14 cellular contexts compared by ENCODE assay signal in genomic region chr10:110525349-110526260, GRCh38. TPM values are rescaled to one million over a fixed set of nuclear protein-coding genes. Genes with fewer than 3 reads are reported as not detected.
DNase-seq lines count a peak whose midpoint lies in the region; ATAC-seq lines count a peak whose summit lies in the region.
"Had no signal": no experiment of that assay in that cellular context is flagged by ENCODE, and none has a peak within 500 bp of the region (broad histone marks: within the 10 kb centered on the region; RNA-seq: fewer than 3 reads in every experiment).

No MANE protein-coding gene starts in this region.

- H3K27ac ChIP-seq in CD4-positive, CD25-positive, alpha-beta regulatory T cell (ENCODE audit: insufficient read depth, low read length, poor library complexity, severe bottlenecking): no peak overlapping the region
- H3K27ac ChIP-seq: Peyer's patch, vagina, WERI-Rb-1 had no signal

- peaks cover 27% of the 10 kb centered on the region for H3K4me1 ChIP-seq in CD4-positive, CD25-positive, alpha-beta regulatory T cell (ENCODE audit: control insufficient read depth, insufficient read depth, low read length, poor library complexity, severe bottlenecking)

- intact Hi-C loops in posterior vena cava (cut with DNase I): no loop called here

- no peak for ATAC-seq in CD4-positive, CD25-positive, alpha-beta regulatory T cell (ENCODE audit: low read depth in 2 of 2)
- peak; percentile 31 for ATAC-seq in activated T-helper 17 cell treated with anti-CD3 and anti-CD28 coated beads, Interleukin-2, amount 50 U/mL, for 72 hours (replicated peaks)
- ATAC-seq in HG03439 (IDR thresholded peaks at IDR 0.05; ENCODE audit: unreplicated experiment) (no peak), HG02840 (IDR thresholded peaks at IDR 0.05; ENCODE audit: low FRiP score, unreplicated experiment) (no peak)

- no peaks in the 10 kb centered on the region for H3K9me3 Mint-ChIP-seq in CD4-positive, CD25-positive, alpha-beta regulatory T cell
- H3K9me3 Mint-ChIP-seq in activated T-helper 17 cell treated with anti-CD3 and anti-CD28 coated beads, Interleukin-2, amount 50 U/mL, for 72 hours: no peaks in the 10 kb centered on the region

- H3K4me1 Mint-ChIP-seq in CD4-positive, CD25-positive, alpha-beta regulatory T cell: peaks cover 18 to 32% (median 21%) of the 10 kb centered on the region in 4 donors
- peaks cover 49% of the 10 kb centered on the region for H3K4me1 Mint-ChIP-seq in activated T-helper 17 cell treated with anti-CD3 and anti-CD28 coated beads, Interleukin-2, amount 50 U/mL, for 72 hours

- H3K36me3 Mint-ChIP-seq in CD4-positive, CD25-positive, alpha-beta regulatory T cell: no peaks in the 10 kb centered on the region
- peaks cover 28% of the 10 kb centered on the region for H3K36me3 Mint-ChIP-seq in activated T-helper 17 cell treated with anti-CD3 and anti-CD28 coated beads, Interleukin-2, amount 50 U/mL, for 72 hours (ENCODE audit: low read depth)

- H3K27me3 ChIP-seq in CD4-positive, CD25-positive, alpha-beta regulatory T cell (ENCODE audit: control insufficient read depth, insufficient read depth, low read length): no peaks in the 10 kb centered on the region
- H3K27me3 ChIP-seq: Peyer's patch, vagina had no signal

- DNase-seq in CD4-positive, CD25-positive, alpha-beta regulatory T cell: no peak
- peak; percentile 90 for DNase-seq in HT1080 (ENCODE audit: low read depth)
- peak; percentile 62 to 82 for DNase-seq in lung microvascular endothelial cell (ENCODE audit: low read depth in 2 of 2)
- no peak for DNase-seq in posterior vena cava (ENCODE audit: low spot score)
- DNase-seq: activated gamma-delta T cell treated with Interleukin-2 at 50 U/mL for 16 hours, DND-41, NCI-H2081 treated with DMSO at 0.1 percent for 48 hours, Peyer's patch, retina, WERI-Rb-1 had no signal

- peak overlapping the region in 2 of 3 donors; percentile 17 to 20 for H3K27ac Mint-ChIP-seq in CD4-positive, CD25-positive, alpha-beta regulatory T cell
- peak overlapping the region; percentile 27 for H3K27ac Mint-ChIP-seq in activated T-helper 17 cell treated with anti-CD3 and anti-CD28 coated beads, Interleukin-2, amount 50 U/mL, for 72 hours

- no peaks in the 10 kb centered on the region for H3K9me3 ChIP-seq in CD4-positive, CD25-positive, alpha-beta regulatory T cell (ENCODE audit: control insufficient read depth in 2 of 2, low read length in 2 of 2)
- H3K9me3 ChIP-seq: Peyer's patch, vagina had no signal

- H3K4me3 Mint-ChIP-seq in CD4-positive, CD25-positive, alpha-beta regulatory T cell: no peak overlapping the region
- H3K4me3 Mint-ChIP-seq in activated T-helper 17 cell treated with anti-CD3 and anti-CD28 coated beads, Interleukin-2, amount 50 U/mL, for 72 hours: peak overlapping the region; percentile 16

- no peaks in the 10 kb centered on the region for H3K36me3 ChIP-seq in CD4-positive, CD25-positive, alpha-beta regulatory T cell (ENCODE audit: control insufficient read depth, insufficient read depth, low read length)
- H3K36me3 ChIP-seq: Peyer's patch, vagina, WERI-Rb-1 had no signal

- no peak overlapping the region for H3K4me3 ChIP-seq in CD4-positive, CD25-positive, alpha-beta regulatory T cell (ENCODE audit: low read depth, low read length)
- H3K4me3 ChIP-seq: Peyer's patch, vagina had no signal

- H3K27me3 Mint-ChIP-seq in CD4-positive, CD25-positive, alpha-beta regulatory T cell: no peaks in the 10 kb centered on the region
- H3K27me3 Mint-ChIP-seq in activated T-helper 17 cell treated with anti-CD3 and anti-CD28 coated beads, Interleukin-2, amount 50 U/mL, for 72 hours: no peaks in the 10 kb centered on the region

RNA-seq across cellular contexts. Expression of gene DUSP5, which starts 27.9 kb away (rescaled TPM):
- total RNA-seq in CD4-positive, CD25-positive, alpha-beta regulatory T cell: 142 TPM
- 1 to 10 TPM; 1.3 to 5.1 (median 2.3) TPM for polyA plus RNA-seq in CD4-positive, CD25-positive, alpha-beta regulatory T cell
- total RNA-seq in HT1080 (2014; rRNA removed; shearing (Covaris generic)): 72.7 and 89.2 TPM in 2 replicates
- polyA plus RNA-seq in HT1080 (2015; cell fraction: cytosol; rRNA removed): 70.8 and 72.3 TPM in 2 replicates
- polyA plus RNA-seq in HT1080 (2015; cell fraction: nucleus; rRNA removed): 50.7 and 60.2 TPM in 2 replicates
- total RNA-seq in activated T-helper 17 cell treated with anti-CD3 and anti-CD28 coated beads, Interleukin-2, amount 50 U/mL, for 72 hours: 100 to 1,000 TPM in 1 of 2 donors, 10 to 100 TPM in 1; 43.2 to 107 TPM
- total RNA-seq in lung microvascular endothelial cell: 18.7 and 23.0 TPM in 2 replicates
- total RNA-seq in posterior vena cava: 10 to 100 TPM in 1 of 2 donors, 1 to 10 TPM in 1; 8.5 to 23.2 TPM

RNA-seq across cellular contexts. Expression of gene SMC3, which starts 41.9 kb away (rescaled TPM):
- 47.7 TPM for total RNA-seq in CD4-positive, CD25-positive, alpha-beta regulatory T cell
- polyA plus RNA-seq in CD4-positive, CD25-positive, alpha-beta regulatory T cell: 10 to 100 TPM; 61.1 to 68.9 (median 67.0) TPM
- 36.9 and 38.5 TPM in 2 replicates for total RNA-seq in HT1080 (2014; rRNA removed; shearing (Covaris generic))
- 32.9 and 41.2 TPM in 2 replicates for polyA plus RNA-seq in HT1080 (2015; cell fraction: cytosol; rRNA removed)
- polyA plus RNA-seq in HT1080 (2015; cell fraction: nucleus; rRNA removed): 50.7 and 51.4 TPM in 2 replicates
- total RNA-seq in activated T-helper 17 cell treated with anti-CD3 and anti-CD28 coated beads, Interleukin-2, amount 50 U/mL, for 72 hours: 10 to 100 TPM; 74.0 to 77.3 TPM
- 14.8 and 18.3 TPM in 2 replicates for total RNA-seq in lung microvascular endothelial cell
- total RNA-seq in posterior vena cava: 10 to 100 TPM; 28.1 to 35.1 TPM

Comparison
In these comparisons a context has a peak if more than half of its experiments do, and no peak if none do; other contexts are left out.
1. DNase-seq: peak in HT1080 (single experiment) and lung microvascular endothelial cell (2 of 2); none in CD4-positive, CD25-positive, alpha-beta regulatory T cell (0 of 3) and posterior vena cava (single experiment).